Comparison of ENCODE assay signal across 33 cellular contexts in the genomic region with DNA sequence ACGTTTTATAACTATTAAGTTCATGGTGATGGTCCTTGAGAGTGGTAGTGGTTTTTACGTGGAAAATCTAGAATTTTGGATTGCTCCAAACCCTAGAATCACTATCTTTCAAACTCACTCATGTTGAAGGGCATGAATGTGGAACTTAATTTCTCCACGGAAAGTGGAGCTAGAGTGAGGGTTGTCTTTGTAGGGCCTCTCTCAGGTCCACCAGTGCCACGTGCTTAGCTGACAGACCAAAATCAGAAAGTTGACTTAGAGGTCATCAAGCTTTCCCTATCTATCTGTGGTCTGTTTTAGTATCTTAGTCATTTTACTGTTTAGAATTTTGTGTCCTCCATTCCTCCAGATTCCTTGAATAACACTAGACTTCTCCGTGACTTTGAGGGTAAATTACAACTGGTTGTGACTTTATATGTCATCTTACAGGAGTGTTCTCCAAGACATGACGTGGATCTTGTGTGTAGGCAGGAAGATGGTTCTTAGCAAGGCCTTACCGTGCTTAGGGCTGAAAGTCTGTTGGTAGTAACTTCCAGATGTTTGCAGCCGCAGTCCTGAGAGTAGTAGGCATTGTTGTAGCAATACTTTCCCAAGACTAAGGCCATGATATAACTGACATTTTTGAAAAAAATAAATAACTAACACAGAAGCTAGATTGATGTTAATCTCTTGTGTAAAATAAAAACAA.
"Had no signal": no experiment of that assay in that cellular context is flagged by ENCODE, and none has a peak within 500 bp of the region (broad histone marks: within the 10 kb centered on the region; RNA-seq: fewer than 3 reads in every experiment).

No MANE protein-coding gene starts in this region.

- H3K4me3 Mint-ChIP-seq: activated CD4-positive, alpha-beta T cell treated with anti-CD3 and anti-CD28 coated beads for 36 hours; activated naive CD4-positive, alpha-beta T cell treated with anti-CD3 and anti-CD28 coated beads for 36 hours; activated naive CD8-positive, alpha-beta T cell treated with anti-CD3 and anti-CD28 coated beads for 36 hours; activated T-helper 1 cell treated with anti-CD3 and anti-CD28 coated beads, Interleukin-12 subunit alpha, Interleukin-12 subunit beta, Interleukin-2, Interleukin-4 antibody, amounts not matched to agents 30 ng/mL and 10 ng/mL and 1 ng/mL, durations not matched to agents 14 hours and 24 hours and 36 hours; brain; naive B cell; nephron progenitor cell; stimulated activated memory B cell treated with anti-CD40 and anti-IgM and Interleukin-4, amounts not matched to agents 10 μg/mL and 1 μg/mL and 100 μg/mL, for 72 hours; stimulated activated naive CD8-positive, alpha-beta T cell treated with anti-CD3 and anti-CD28 coated beads, Interleukin-15, amount 100 ng/mL, for 72 hours had no signal

- H3K9me3 Mint-ChIP-seq: activated naive CD4-positive, alpha-beta T cell treated with anti-CD3 and anti-CD28 coated beads for 36 hours; activated naive CD8-positive, alpha-beta T cell treated with anti-CD3 and anti-CD28 coated beads for 36 hours; activated T-helper 1 cell treated with anti-CD3 and anti-CD28 coated beads, Interleukin-12 subunit alpha, Interleukin-12 subunit beta, Interleukin-2, Interleukin-4 antibody, amounts not matched to agents 30 ng/mL and 10 ng/mL and 1 ng/mL, durations not matched to agents 14 hours and 24 hours and 36 hours; stimulated activated memory B cell treated with anti-CD40 and anti-IgM and Interleukin-4, amounts not matched to agents 10 μg/mL and 1 μg/mL and 100 μg/mL, for 72 hours; stimulated activated naive CD8-positive, alpha-beta T cell treated with anti-CD3 and anti-CD28 coated beads, Interleukin-15, amount 100 ng/mL, for 72 hours had no signal

- H3K4me2 ChIP-seq: smooth muscle cell had no signal

- H3K27me3 ChIP-seq: adrenal gland, dorsolateral prefrontal cortex, foreskin keratinocyte, heart right ventricle, neutrophil, ovary, upper lobe of left lung, vagina had no signal

- DNase-seq: activated CD4-positive, alpha-beta T cell treated with anti-CD3 and anti-CD28 coated beads for 36 hours; activated CD4-positive, CD25-positive, alpha-beta regulatory T cell; activated effector memory CD4-positive, alpha-beta T cell treated with anti-CD3 and anti-CD28 coated beads, Interleukin-2, amount 50 U/mL, for 16 hours; activated naive CD4-positive, alpha-beta T cell treated with anti-CD3 and anti-CD28 coated beads for 36 hours; activated naive CD8-positive, alpha-beta T cell treated with anti-CD3 and anti-CD28 coated beads for 36 hours; activated T-cell treated with anti-CD3 and anti-CD28 coated beads for 4 hours; adrenal gland; aorta; dorsolateral prefrontal cortex; effector memory CD4-positive, alpha-beta T cell; foreskin keratinocyte; kidney glomerular epithelial cell; naive B cell; nephron progenitor cell; retina; stimulated activated CD4-positive, alpha-beta T cell treated with anti-CD3 and anti-CD28 coated beads, Interleukin-1b, Interleukin-23, amount 100 ng/mL, for 48 hours; stimulated activated CD4-positive, alpha-beta T cell treated with anti-CD3 and anti-CD28 coated beads, Interleukin-4, amount 100 ng/mL, for 4 hours; stimulated activated CD8-positive, alpha-beta memory T cell treated with anti-CD3 and anti-CD28 coated beads, Interleukin-4, amount 100 ng/mL, for 48 hours; stimulated activated naive CD8-positive, alpha-beta T cell treated with anti-CD3 and anti-CD28 coated beads, Interleukin-15, amount 100 ng/mL, for 72 hours; substantia nigra; T-helper 2 cell; upper lobe of left lung had no signal

- H3K36me3 ChIP-seq: adrenal gland, heart right ventricle, neutrophil, ovary, prostate gland, upper lobe of left lung, vagina had no signal

- H3K9me3 ChIP-seq: adrenal gland, heart right ventricle, neutrophil, ovary, prostate gland, upper lobe of left lung, vagina had no signal

- H3K4me1 ChIP-seq: prostate gland, upper lobe of left lung had no signal

- H3K27me3 Mint-ChIP-seq: activated CD4-positive, alpha-beta T cell treated with anti-CD3 and anti-CD28 coated beads for 36 hours; activated naive CD8-positive, alpha-beta T cell treated with anti-CD3 and anti-CD28 coated beads for 36 hours; brain; naive B cell; stimulated activated memory B cell treated with anti-CD40 and anti-IgM and Interleukin-4, amounts not matched to agents 10 μg/mL and 1 μg/mL and 100 μg/mL, for 72 hours; stimulated activated naive CD8-positive, alpha-beta T cell treated with anti-CD3 and anti-CD28 coated beads, Interleukin-15, amount 100 ng/mL, for 72 hours had no signal

- H3K27ac Mint-ChIP-seq: activated CD4-positive, alpha-beta T cell treated with anti-CD3 and anti-CD28 coated beads for 36 hours; activated naive CD4-positive, alpha-beta T cell treated with anti-CD3 and anti-CD28 coated beads for 36 hours; activated naive CD8-positive, alpha-beta T cell treated with anti-CD3 and anti-CD28 coated beads for 36 hours; activated T-helper 1 cell treated with anti-CD3 and anti-CD28 coated beads, Interleukin-12 subunit alpha, Interleukin-12 subunit beta, Interleukin-2, Interleukin-4 antibody, amounts not matched to agents 30 ng/mL and 10 ng/mL and 1 ng/mL, durations not matched to agents 14 hours and 24 hours and 36 hours; nephron progenitor cell; stimulated activated memory B cell treated with anti-CD40 and anti-IgM and Interleukin-4, amounts not matched to agents 10 μg/mL and 1 μg/mL and 100 μg/mL, for 72 hours; stimulated activated naive CD8-positive, alpha-beta T cell treated with anti-CD3 and anti-CD28 coated beads, Interleukin-15, amount 100 ng/mL, for 72 hours had no signal

- H3K27ac ChIP-seq: adrenal gland, coronary artery, dorsolateral prefrontal cortex, foreskin keratinocyte, neutrophil, ovary, prostate gland, upper lobe of left lung, vagina had no signal

- H3K4me3 ChIP-seq: adrenal gland, coronary artery, dorsolateral prefrontal cortex, heart right ventricle, lung, ovary, prostate gland, smooth muscle cell, upper lobe of left lung, vagina had no signal
